In the genomic region with DNA sequence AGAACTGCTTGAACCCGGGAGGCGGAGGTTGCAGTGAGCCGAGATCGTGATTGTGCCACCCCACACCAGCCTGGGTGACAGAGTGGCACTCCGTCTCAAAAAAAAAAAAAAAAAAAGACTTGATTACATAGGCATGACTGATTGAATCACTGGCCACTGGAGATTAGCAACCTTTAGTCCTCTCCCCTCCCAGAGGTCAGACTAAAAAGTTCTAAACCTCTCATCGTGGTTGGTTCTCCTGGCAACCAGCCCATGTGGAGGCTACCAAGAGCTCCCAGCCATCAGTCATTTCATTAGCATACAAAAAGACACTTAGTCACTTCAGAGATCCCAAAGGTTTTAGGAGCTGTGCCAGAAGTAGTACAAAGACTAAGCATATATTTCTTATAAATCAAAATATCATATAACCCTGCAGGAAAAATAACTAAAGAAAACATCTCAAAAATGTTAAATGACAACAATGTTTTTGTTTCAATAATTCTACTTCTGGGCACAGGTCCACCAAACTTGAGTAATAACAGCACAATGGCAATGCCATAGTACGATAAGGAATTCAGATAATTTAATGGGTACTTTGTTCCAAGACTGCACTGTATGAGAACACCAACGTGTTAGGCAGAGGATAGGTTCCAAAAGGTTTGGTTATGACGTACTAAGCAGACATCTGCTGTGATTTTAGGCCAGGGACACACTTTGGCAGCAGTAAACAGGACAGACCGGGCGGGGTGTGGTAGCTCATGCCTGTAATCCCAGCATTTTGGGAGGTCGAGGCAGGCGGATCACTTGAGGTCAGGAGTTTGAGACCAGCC, we compare ENCODE assay signal across 9 cellular contexts. TPM values are rescaled to one million over a fixed set of nuclear protein-coding genes. Genes with fewer than 3 reads are reported as not detected.
DNase-seq lines count a peak whose midpoint lies in the region; ATAC-seq and TF ChIP-seq lines count a peak whose summit lies in the region.
"Had no signal": no experiment of that assay in that cellular context is flagged by ENCODE, and none has a peak within 500 bp of the region (broad histone marks: within the 10 kb centered on the region; RNA-seq: fewer than 3 reads in every experiment).

No MANE protein-coding gene starts in this region.

- H3K27ac Mint-ChIP-seq in activated CD4-positive, alpha-beta T cell treated with anti-CD3 and anti-CD28 coated beads for 36 hours = no peak overlapping the region
- H3K27ac Mint-ChIP-seq in CD8-positive, alpha-beta memory T cell = peak overlapping the region in 2 of 8 donors; percentile 54 to 78

- CTCF ChIA-PET in activated CD4-positive, alpha-beta T cell treated with anti-CD3 and anti-CD28 coated beads for 36 hours (lab: Charles Lee) = interaction anchor here (0.7 to 1.4 kb wide), 2 partner anchors 12 to 17 kb away, joined by 4 to 5 read pairs; no protein-coding TSS in a partner anchor
- CTCF ChIA-PET in OCI-LY7 (lab: Charles Lee; ENCODE audit: unreplicated experiment) = interaction anchor here (0.6 kb wide), 1 partner anchor 254 kb away, joined by 3 read pairs; no protein-coding TSS in a partner anchor
- CTCF ChIA-PET in CD8-positive, alpha-beta memory T cell (lab: Charles Lee) = no interaction called here

- no peak overlapping the region for H3K4me3 Mint-ChIP-seq in activated CD4-positive, alpha-beta T cell treated with anti-CD3 and anti-CD28 coated beads for 36 hours
- no peak overlapping the region for H3K4me3 Mint-ChIP-seq in CD8-positive, alpha-beta memory T cell

- TF ChIP-seq CTCF in OCI-LY7 (conservative IDR thresholded peaks at IDR 0.05; ENCODE audit: low read length) = no peak

- no peaks in the 10 kb centered on the region for H3K27me3 Mint-ChIP-seq in activated CD4-positive, alpha-beta T cell treated with anti-CD3 and anti-CD28 coated beads for 36 hours
- no peaks in the 10 kb centered on the region for H3K27me3 Mint-ChIP-seq in CD8-positive, alpha-beta memory T cell

- peaks cover 100% of the 10 kb centered on the region for H3K79me2 ChIP-seq in OCI-LY7 (ENCODE audit: insufficient read depth, low read depth, low read length)

- peak overlapping the region; percentile 74 for H3K27ac ChIP-seq in OCI-LY7 (ENCODE audit: low read depth, low read length, poor library complexity, severe bottlenecking)
- H3K27ac ChIP-seq in epithelial cell of prostate = peak overlapping the region; percentile 54
- H3K27ac ChIP-seq in CD8-positive, alpha-beta memory T cell (ENCODE audit: low read depth, low read length) = no peak overlapping the region
- H3K27ac ChIP-seq: parathyroid adenoma had no signal

- no peaks in the 10 kb centered on the region for H3K27me3 ChIP-seq in CD8-positive, alpha-beta memory T cell (ENCODE audit: insufficient read depth, low read length, poor library complexity, severe bottlenecking)

- intact Hi-C loops in activated CD4-positive, alpha-beta T cell treated with anti-CD3 and anti-CD28 coated beads for 36 hours (cut with DNase I, micrococcal nuclease) = no loop called here
- intact Hi-C loops in OCI-LY7 (cut with micrococcal nuclease; ENCODE audit: unreplicated experiment) = no loop called here

- DNase-seq in activated CD4-positive, alpha-beta T cell treated with anti-CD3 and anti-CD28 coated beads for 36 hours = peak; percentile 59
- no peak for DNase-seq in activated CD4-positive, alpha-beta T cell treated with anti-CD3 and anti-CD28 coated beads for 1 hour
- DNase-seq in OCI-LY7 (ENCODE audit: low spot score) (no peak), epithelial cell of prostate (ENCODE audit: low read depth, low spot score) (peak; percentile 52), pulmonary artery endothelial cell (ENCODE audit: low read depth, low spot score) (peak; percentile 93), NCI-H1092 (lab: John Stamatoyannopoulos, UW) (no peak)
- no peak for DNase-seq in stimulated activated CD4-positive, alpha-beta T cell treated with anti-CD3 and anti-CD28 coated beads, Interleukin-4, amount 100 ng/mL, for 1 hour
- DNase-seq in CD8-positive, alpha-beta memory T cell = no peak

- H3K9me3 Mint-ChIP-seq in activated CD4-positive, alpha-beta T cell treated with anti-CD3 and anti-CD28 coated beads for 36 hours (ENCODE audit: low read depth) = no peaks in the 10 kb centered on the region
- no peaks in the 10 kb centered on the region for H3K9me3 Mint-ChIP-seq in CD8-positive, alpha-beta memory T cell

- H3K4me3 ChIP-seq in OCI-LY7 (ENCODE audit: low read depth, low read length, poor library complexity, severe bottlenecking) = peak overlapping the region; percentile 28
- no peak overlapping the region for H3K4me3 ChIP-seq in CD8-positive, alpha-beta memory T cell (ENCODE audit: low read length)

- no TSS peak for BruUV-seq in OCI-LY7 (replicated peaks; lab: Mats Ljungman, UMichigan)

- peaks cover 4% of the 10 kb centered on the region for H3K36me3 Mint-ChIP-seq in activated CD4-positive, alpha-beta T cell treated with anti-CD3 and anti-CD28 coated beads for 36 hours (ENCODE audit: low read depth)
- peaks cover 0 to 10% (median 3%) of the 10 kb centered on the region in 3 donors for H3K36me3 Mint-ChIP-seq in CD8-positive, alpha-beta memory T cell

- no peaks in the 10 kb centered on the region for H3K9me2 ChIP-seq in OCI-LY7 (ENCODE audit: insufficient read depth, low read length)

- POLR2A ChIA-PET in activated CD4-positive, alpha-beta T cell treated with anti-CD3 and anti-CD28 coated beads for 36 hours (lab: Charles Lee) = interaction anchor here (0.6 kb wide), 1 partner anchor 44 kb away, joined by 7 read pairs; no protein-coding TSS in a partner anchor
- POLR2A ChIA-PET in OCI-LY7 (lab: Charles Lee) = interaction anchor here (0.7 to 2.1 kb wide), 2 partner anchors 13 to 17 kb away, joined by 5 to 6 read pairs; no protein-coding TSS in a partner anchor
- POLR2A ChIA-PET in CD8-positive, alpha-beta memory T cell (lab: Charles Lee) = interaction anchor here (0.5 kb wide), 1 partner anchor 290 kb away, joined by 7 read pairs; no protein-coding TSS in a partner anchor

- peaks cover 12% of the 10 kb centered on the region; the same call in 1 of the 2 replicates for H4K20me1 ChIP-seq in OCI-LY7 (ENCODE audit: insufficient read depth, low read length)

- ATAC-seq in activated CD4-positive, alpha-beta T cell treated with anti-CD3 and anti-CD28 coated beads for 36 hours = peak; percentile 42

- peaks cover 10% of the 10 kb centered on the region for H3K36me3 ChIP-seq in OCI-LY7 (ENCODE audit: insufficient read depth, low read length)
- H3K36me3 ChIP-seq in CD8-positive, alpha-beta memory T cell (ENCODE audit: insufficient read depth, low read length) = no peaks in the 10 kb centered on the region

- no peaks in the 10 kb centered on the region for H3K9me3 ChIP-seq in OCI-LY7 (ENCODE audit: low read length)
- no peaks in the 10 kb centered on the region for H3K9me3 ChIP-seq in CD8-positive, alpha-beta memory T cell (ENCODE audit: low read length)

- peaks cover 59% of the 10 kb centered on the region for H3K4me1 ChIP-seq in OCI-LY7 (ENCODE audit: insufficient read depth, low read length, poor library complexity, severe bottlenecking)
- peaks cover 31% of the 10 kb centered on the region for H3K4me1 ChIP-seq in CD8-positive, alpha-beta memory T cell (ENCODE audit: insufficient read depth, low read length)

- H3K4me2 ChIP-seq in OCI-LY7 (ENCODE audit: low read length) = peak overlapping the region; percentile 77

- H2AFZ ChIP-seq in OCI-LY7 (ENCODE audit: low read length) = no peak overlapping the region
- H2AFZ ChIP-seq: parathyroid adenoma had no signal

- peaks cover 67% of the 10 kb centered on the region for H3K4me1 Mint-ChIP-seq in activated CD4-positive, alpha-beta T cell treated with anti-CD3 and anti-CD28 coated beads for 36 hours
- peaks cover 45 to 77% (median 64%) of the 10 kb centered on the region in 3 donors for H3K4me1 Mint-ChIP-seq in CD8-positive, alpha-beta memory T cell

RNA-seq across cellular contexts. Expression of gene USP48, which starts 18.1 kb away (rescaled TPM):
- 10 to 100 TPM; 66.9 to 81.5 TPM for total RNA-seq in activated CD4-positive, alpha-beta T cell treated with anti-CD3 and anti-CD28 coated beads for 36 hours
- total RNA-seq in OCI-LY7 (2014; rRNA removed; shearing (Covaris generic)) = 45.0 and 56.0 TPM in 2 replicates
- total RNA-seq in OCI-LY7 (2022) (95.7 and 98.3 TPM in 2 replicates), pulmonary artery endothelial cell (70.4 and 89.7 TPM in 2 replicates)
- 10 to 100 TPM; 60.6 to 61.5 TPM for total RNA-seq in CD8-positive, alpha-beta memory T cell
- polyA plus RNA-seq in CD8-positive, alpha-beta memory T cell = 41.4 TPM

RNA-seq across cellular contexts. Expression of gene LDLRAD2, which starts 47.2 kb away (rescaled TPM):
- under 1 TPM in 1 of 2 experiments, not detected in 1; 0.11 TPM for total RNA-seq in activated CD4-positive, alpha-beta T cell treated with anti-CD3 and anti-CD28 coated beads for 36 hours
- not detected in 2 replicates for total RNA-seq in OCI-LY7 (2014; rRNA removed; shearing (Covaris generic))
- total RNA-seq in OCI-LY7 (2022) = not detected in 2 replicates
- not detected in 2 replicates for total RNA-seq in pulmonary artery endothelial cell
- not detected for total RNA-seq in CD8-positive, alpha-beta memory T cell
- polyA plus RNA-seq in CD8-positive, alpha-beta memory T cell = not detected

Comparison
In these comparisons a context has a peak if more than half of its experiments do, and no peak if none do; other contexts are left out.
1. DNase-seq: peak in activated CD4-positive, alpha-beta T cell treated with anti-CD3 and anti-CD28 coated beads for 36 hours (single experiment), epithelial cell of prostate (single experiment) and pulmonary artery endothelial cell (single experiment); none in activated CD4-positive, alpha-beta T cell treated with anti-CD3 and anti-CD28 coated beads for 1 hour (single experiment), OCI-LY7 (single experiment), NCI-H1092 (single experiment), stimulated activated CD4-positive, alpha-beta T cell treated with anti-CD3 and anti-CD28 coated beads, Interleukin-4, amount 100 ng/mL, for 1 hour (single experiment) and CD8-positive, alpha-beta memory T cell (0 of 5).